Comparison of ENCODE assay signal across 24 cellular contexts in the genomic region with DNA sequence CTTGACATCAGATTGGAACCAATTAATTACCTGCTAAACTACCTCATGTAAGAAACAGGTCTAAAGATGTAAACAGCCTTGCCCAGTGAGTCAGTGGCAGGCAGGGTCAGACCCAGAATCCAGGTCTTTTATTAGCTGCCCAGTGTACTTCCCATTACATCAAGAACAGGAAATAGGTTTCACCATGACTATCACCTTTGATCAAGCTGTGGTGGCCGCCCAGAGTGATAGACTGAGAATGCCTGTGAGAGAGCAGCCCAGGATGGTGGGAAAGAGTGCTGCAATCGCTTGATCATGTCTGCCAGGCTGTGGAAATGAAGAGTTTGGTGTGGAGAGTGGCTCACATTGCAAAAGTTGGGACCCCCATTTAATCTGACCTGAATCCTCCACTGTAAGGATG.
DNase-seq lines count a peak whose midpoint lies in the region; ATAC-seq, FAIRE-seq and TF ChIP-seq lines count a peak whose summit lies in the region.
"Had no signal": no experiment of that assay in that cellular context is flagged by ENCODE, and none has a peak within 500 bp of the region (broad histone marks: within the 10 kb centered on the region; RNA-seq: fewer than 3 reads in every experiment).

No MANE protein-coding gene starts in this region.

- in situ Hi-C loops in GM12878 (cut with MboI) = no loop called here

- BruUV-seq in MCF 10A (replicated peaks; lab: Mats Ljungman, UMichigan) = no TSS peak
- no TSS peak for BruUV-seq in GM12878 (replicated peaks; lab: Mats Ljungman, UMichigan)

- H3K79me2 ChIP-seq in GM12878 (ENCODE audit: control insufficient read depth, insufficient read depth, low read length) = no peaks in the 10 kb centered on the region

- H3K4me1 Mint-ChIP-seq in MCF 10A (ENCODE audit: insufficient read depth, unreplicated experiment) = peaks cover 14% of the 10 kb centered on the region
- no peaks in the 10 kb centered on the region for H3K4me1 Mint-ChIP-seq in stimulated activated naive B cell treated with anti-CD40 and anti-IgM and Interleukin-4, amounts not matched to agents 10 μg/mL and 1 μg/mL and 100 μg/mL, for 72 hours
- H3K4me1 Mint-ChIP-seq: brain had no signal

- intact Hi-C loops in MCF 10A (cut with micrococcal nuclease) = no loop called here
- intact Hi-C loops in breast epithelium (cut with DNase I; ENCODE audit: low total_unique reads) = no loop called here
- intact Hi-C loops in GM12878 (cut with micrococcal nuclease; ENCODE audit: unreplicated experiment) = no loop called here

- no peak for TF ChIP-seq RAD21 in GM12878 (IDR thresholded peaks at IDR 0.05; ENCODE audit: insufficient read depth, low read depth, low read length)

- no peak for TF ChIP-seq CTCF in MCF 10A (IDR thresholded peaks at IDR 0.05; ENCODE audit: unreplicated experiment)
- no peak for TF ChIP-seq CTCF in breast epithelium (IDR thresholded peaks at IDR 0.05)
- no peak for TF ChIP-seq CTCF in GM12878 (IDR thresholded peaks at IDR 0.05 in 2 of 3, conservative IDR thresholded peaks at IDR 0.05 in 1 of 3; ENCODE audit: control insufficient read depth in 2 of 3, extremely low read depth in 1 of 3, insufficient read depth in 1 of 3, low read depth in 3 of 3, low read length in 3 of 3)

- H2AFZ ChIP-seq in GM12878 (ENCODE audit: control insufficient read depth, low read depth, low read length) = no peak overlapping the region

- SMC1A ChIA-PET in GM12878 (lab: Charles Lee; ENCODE audit: uncharacterized antibody, unreplicated experiment) = no interaction called here

- POLR2A ChIA-PET in MCF 10A (lab: Yijun Ruan, JAX) (interaction anchor here (1.0 to 1.2 kb wide), 2 partner anchors 30 to 38 kb away, joined by 3 read pairs; no protein-coding TSS in a partner anchor), GM12878 (lab: Charles Lee) (interaction anchor here (0.7 kb wide), 1 partner anchor 41 kb away, joined by 7 read pairs; no protein-coding TSS in a partner anchor)

- H3K36me3 Mint-ChIP-seq in MCF 10A (ENCODE audit: insufficient read depth, unreplicated experiment) = no peaks in the 10 kb centered on the region
- no peaks in the 10 kb centered on the region for H3K36me3 Mint-ChIP-seq in stimulated activated naive B cell treated with anti-CD40 and anti-IgM and Interleukin-4, amounts not matched to agents 10 μg/mL and 1 μg/mL and 100 μg/mL, for 72 hours
- H3K36me3 Mint-ChIP-seq: brain had no signal

- H3K36me3 ChIP-seq in breast epithelium (no peaks in the 10 kb centered on the region), GM12878 (ENCODE audit: control insufficient read depth in 2 of 2, insufficient read depth in 2 of 2, low read length in 1 of 2) (no peaks in the 10 kb centered on the region)
- H3K36me3 ChIP-seq: heart right ventricle, thoracic aorta, vagina had no signal

- H3K4me1 ChIP-seq in breast epithelium = no peaks in the 10 kb centered on the region
- no peaks in the 10 kb centered on the region for H3K4me1 ChIP-seq in GM12878 (ENCODE audit: control insufficient read depth, insufficient read depth, low read length)
- H3K4me1 ChIP-seq: heart right ventricle, vagina had no signal

- no peak overlapping the region for H3K4me3 ChIP-seq in breast epithelium
- H3K4me3 ChIP-seq in GM12878 = no peak overlapping the region
- H3K4me3 ChIP-seq: heart right ventricle, thoracic aorta, vagina had no signal

- H3K9me3 ChIP-seq in breast epithelium (no peaks in the 10 kb centered on the region), GM12878 (replicated peaks; ENCODE audit: control insufficient read depth, insufficient read depth, low read length) (no peaks in the 10 kb centered on the region; the same call in 2 of the 3 replicates)
- H3K9me3 ChIP-seq: heart right ventricle, thoracic aorta, vagina had no signal

- TF ChIP-seq POLR2A in breast epithelium (IDR thresholded peaks at IDR 0.05) = no peak
- no peak for TF ChIP-seq POLR2A in GM12878 (IDR thresholded peaks at IDR 0.05; ENCODE audit: low read depth, low read length)

- H3K27ac ChIP-seq in breast epithelium = no peak overlapping the region
- H3K27ac ChIP-seq in GM12878 (ENCODE audit: control insufficient read depth, insufficient read depth) = no peak overlapping the region
- H3K27ac ChIP-seq: heart right ventricle, KMS-11, thoracic aorta, vagina had no signal

- no peak for FAIRE-seq in GM12878 (lab: Jason Lieb, UNC)
- FAIRE-seq: colon, D721Med had no signal

- H3K9me3 Mint-ChIP-seq in MCF 10A (ENCODE audit: unreplicated experiment) = no peaks in the 10 kb centered on the region
- no peaks in the 10 kb centered on the region for H3K9me3 Mint-ChIP-seq in stimulated activated naive B cell treated with anti-CD40 and anti-IgM and Interleukin-4, amounts not matched to agents 10 μg/mL and 1 μg/mL and 100 μg/mL, for 72 hours
- H3K9me3 Mint-ChIP-seq: brain had no signal

- DNase-seq in MCF 10A (ENCODE audit: unreplicated experiment) (peak; percentile 23), breast epithelium (ENCODE audit: low spot score in 2 of 2) (no peak), GM12878 (ENCODE audit: low read depth, low spot score) (no peak), iris pigment epithelial cell (ENCODE audit: low read depth) (peak; percentile 15), cerebellar cortex (ENCODE audit: low spot score) (no peak), NCI-H2196 (lab: John Stamatoyannopoulos, UW; ENCODE audit: unreplicated experiment) (no peak)
- no peak for DNase-seq in stimulated activated naive B cell treated with anti-CD40 and anti-IgM and Interleukin-4, amounts not matched to agents 10 μg/mL and 1 μg/mL and 100 μg/mL, for 72 hours
- DNase-seq: activated CD4-positive, alpha-beta T cell treated with anti-CD3 and anti-CD28 coated beads for 4 hours; activated T-cell treated with anti-CD3 and anti-CD28 coated beads, Interleukin-2, amount 50 U/mL, for 48 hours; effector CD8-positive, alpha-beta T cell; foreskin melanocyte; heart right ventricle; NCI-H146; stimulated activated CD4-positive, alpha-beta T cell treated with anti-CD3 and anti-CD28 coated beads, Interleukin-4, amount 100 ng/mL, for 4 hours; stimulated activated naive CD4-positive, alpha-beta T cell had no signal

- no peak for TF ChIP-seq EP300 in GM12878 (IDR thresholded peaks at IDR 0.05; ENCODE audit: borderline replicate concordance in 1 of 2, control insufficient read depth in 1 of 2, low read depth in 2 of 2, low read length in 2 of 2)

- ATAC-seq in GM12878 (no peak), GM18498 (IDR thresholded peaks at IDR 0.05; ENCODE audit: unreplicated experiment) (no peak)
- no peak for ATAC-seq in stimulated activated naive B cell treated with anti-CD40 and anti-IgM and Interleukin-4, amounts not matched to agents 10 μg/mL and 1 μg/mL and 100 μg/mL, for 72 hours (replicated peaks)
- ATAC-seq: heart right ventricle, Right ventricle myocardium inferior, sciatic nerve had no signal

- RAD21 ChIA-PET in GM12878 (lab: Charles Lee; ENCODE audit: unreplicated experiment) = no interaction called here

- CTCF ChIA-PET in MCF 10A (lab: Yijun Ruan, JAX) (no interaction called here), GM12878 (lab: Yijun Ruan, JAX) (no interaction called here)

- H3K4me2 ChIP-seq in GM12878 (ENCODE audit: control insufficient read depth, insufficient read depth) = no peak overlapping the region
- H3K4me2 ChIP-seq: KMS-11 had no signal

- H4K20me1 ChIP-seq in GM12878 (ENCODE audit: control insufficient read depth, insufficient read depth) = no peaks in the 10 kb centered on the region

- H3K9ac ChIP-seq in GM12878 (ENCODE audit: control insufficient read depth, insufficient read depth, low read length) = no peak overlapping the region
- H3K9ac ChIP-seq: KMS-11 had no signal

- no peaks in the 10 kb centered on the region for H3K27me3 Mint-ChIP-seq in MCF 10A (ENCODE audit: insufficient read depth, unreplicated experiment)
- H3K27me3 Mint-ChIP-seq in stimulated activated naive B cell treated with anti-CD40 and anti-IgM and Interleukin-4, amounts not matched to agents 10 μg/mL and 1 μg/mL and 100 μg/mL, for 72 hours = no peaks in the 10 kb centered on the region

- no peaks in the 10 kb centered on the region for H3K27me3 ChIP-seq in breast epithelium
- no peaks in the 10 kb centered on the region for H3K27me3 ChIP-seq in GM12878 (replicated peaks in 1 of 2; ENCODE audit: control insufficient read depth in 2 of 2, insufficient read depth in 2 of 2, low read length in 1 of 2)
- H3K27me3 ChIP-seq: heart right ventricle, vagina had no signal

- no peak overlapping the region for H3K27ac Mint-ChIP-seq in MCF 10A (ENCODE audit: low read depth, unreplicated experiment)
- no peak overlapping the region for H3K27ac Mint-ChIP-seq in stimulated activated naive B cell treated with anti-CD40 and anti-IgM and Interleukin-4, amounts not matched to agents 10 μg/mL and 1 μg/mL and 100 μg/mL, for 72 hours

- no peak overlapping the region for H3K4me3 Mint-ChIP-seq in MCF 10A (ENCODE audit: unreplicated experiment)
- no peak overlapping the region for H3K4me3 Mint-ChIP-seq in stimulated activated naive B cell treated with anti-CD40 and anti-IgM and Interleukin-4, amounts not matched to agents 10 μg/mL and 1 μg/mL and 100 μg/mL, for 72 hours
- H3K4me3 Mint-ChIP-seq: brain had no signal

- WGBS in GM12878 (ENCODE audit: insufficient coverage, insufficient replicate concordance, low lambda C conversion rate, missing lambda C conversion rate) = 75% methylated on average over 2 of the region's 2 CpGs

TF ChIP-seq in GM12878, 131 proteins besides CTCF, POLR2A, EP300 and RAD21:
- TF ChIP-seq FOXK2 (IDR thresholded peaks at IDR 0.05) = no peak
- TF ChIP-seq MLLT1 (IDR thresholded peaks at IDR 0.05) = peak; percentile 77

Comparison
In these comparisons a context has a peak if more than half of its experiments do, and no peak if none do; other contexts are left out.
1. DNase-seq: peak in MCF 10A (single experiment) and iris pigment epithelial cell (single experiment); none in breast epithelium (0 of 2), GM12878 (single experiment), cerebellar cortex (single experiment), NCI-H2196 (single experiment) and stimulated activated naive B cell treated with anti-CD40 and anti-IgM and Interleukin-4, amounts not matched to agents 10 μg/mL and 1 μg/mL and 100 μg/mL, for 72 hours (single experiment).